In the genomic region with DNA sequence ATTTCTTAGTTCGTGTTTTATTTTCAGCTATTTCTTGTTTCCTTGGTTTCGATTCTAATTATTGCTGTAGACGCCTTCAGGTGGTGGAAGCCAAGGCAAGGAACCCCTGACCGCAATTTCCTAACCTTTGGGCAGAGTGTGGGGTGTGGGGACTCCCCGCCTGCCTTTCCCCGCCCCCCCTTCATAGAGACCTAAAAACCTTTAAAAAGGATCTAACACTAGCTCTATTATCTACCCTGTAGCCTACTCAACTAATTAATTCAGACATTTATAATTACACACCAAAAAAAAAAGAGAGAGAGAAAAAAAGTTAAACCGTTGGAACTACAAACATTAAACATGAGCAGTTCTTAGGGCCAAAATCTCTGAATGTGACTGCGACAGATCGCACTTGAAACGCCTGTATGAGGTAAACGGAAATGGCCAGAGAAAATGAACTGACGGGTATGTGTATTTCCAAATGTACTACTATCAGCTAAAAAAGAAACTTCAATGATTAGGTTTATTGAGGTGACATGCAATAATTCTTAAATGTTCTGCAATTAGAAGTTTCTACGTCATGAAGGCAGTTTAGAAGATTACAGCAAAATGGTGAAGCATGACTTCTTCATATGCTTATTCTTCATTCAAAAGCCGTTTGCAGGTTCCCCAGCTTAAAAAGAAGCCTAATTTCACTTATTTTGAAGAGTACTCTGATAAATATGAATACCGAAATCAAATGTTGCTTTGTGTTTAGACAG, we compare ENCODE assay signal across 8 cellular contexts. TPM values are rescaled to one million over a fixed set of nuclear protein-coding genes. Genes with fewer than 3 reads are reported as not detected.
A peak's percentile ranks its signal among the peaks of the same experiment; 100 is the strongest.
DNase-seq lines count a peak whose midpoint lies in the region; ATAC-seq and TF ChIP-seq lines count a peak whose summit lies in the region.

No MANE protein-coding gene starts in this region.

- DNase-seq in AG10803 (ENCODE audit: low read depth): no peak
- peak; percentile 56 for DNase-seq in activated CD8-positive, alpha-beta T cell treated with anti-CD3 and anti-CD28 coated beads, Interleukin-2, amount 10 ng/mL, durations not matched to agents 7 days and 5 days
- DNase-seq in psoas muscle: no peak
- no peak for DNase-seq in GDM1 (lab: John Stamatoyannopoulos, UW)
- DNase-seq in cerebellar cortex (ENCODE audit: low spot score): no peak

- H3K4me3 ChIP-seq in AG10803 (ENCODE audit: low read length): peak overlapping the region; percentile 86
- H3K4me3 ChIP-seq in psoas muscle: peak overlapping the region; percentile 82

- H3K9me3 Mint-ChIP-seq in activated CD8-positive, alpha-beta T cell treated with anti-CD3 and anti-CD28 coated beads, Interleukin-2, amount 10 ng/mL, durations not matched to agents 7 days and 5 days (ENCODE audit: insufficient read depth): no peaks in the 10 kb centered on the region

- intact Hi-C loops in psoas muscle (cut with DNase I): loop anchor here (1.0 to 5.0 kb wide), 3 partner anchors 18 to 684 kb away; partner anchors contain the start of gene FER (in 2 of the 2)

- peaks cover 53% of the 10 kb centered on the region for H3K27me3 Mint-ChIP-seq in activated CD8-positive, alpha-beta T cell treated with anti-CD3 and anti-CD28 coated beads, Interleukin-2, amount 10 ng/mL, durations not matched to agents 7 days and 5 days (ENCODE audit: low read depth)

- no peaks in the 10 kb centered on the region for H3K36me3 ChIP-seq in psoas muscle (ENCODE audit: insufficient read depth in 1 of 2, low read depth in 1 of 2)

- peak overlapping the region; percentile 87 for H3K27ac ChIP-seq in psoas muscle

- CTCF ChIA-PET in activated CD8-positive, alpha-beta T cell treated with anti-CD3 and anti-CD28 coated beads, Interleukin-2, amount 10 ng/mL, durations not matched to agents 7 days and 5 days (lab: Charles Lee): interaction anchor here (1.0 to 1.4 kb wide), 4 partner anchors 11 to 960 kb away, joined by 3 to 6 read pairs (median 5); no protein-coding TSS in a partner anchor

- peak overlapping the region; percentile 73 for H3K4me3 Mint-ChIP-seq in activated CD8-positive, alpha-beta T cell treated with anti-CD3 and anti-CD28 coated beads, Interleukin-2, amount 10 ng/mL, durations not matched to agents 7 days and 5 days

- H3K36me3 Mint-ChIP-seq in activated CD8-positive, alpha-beta T cell treated with anti-CD3 and anti-CD28 coated beads, Interleukin-2, amount 10 ng/mL, durations not matched to agents 7 days and 5 days (ENCODE audit: low read depth): no peaks in the 10 kb centered on the region

- H3K4me1 Mint-ChIP-seq in activated CD8-positive, alpha-beta T cell treated with anti-CD3 and anti-CD28 coated beads, Interleukin-2, amount 10 ng/mL, durations not matched to agents 7 days and 5 days (ENCODE audit: low read depth): peaks cover 17% of the 10 kb centered on the region

- ATAC-seq in GM19467 (IDR thresholded peaks at IDR 0.05; ENCODE audit: unreplicated experiment): peak; percentile 26
- peak; percentile 16 for ATAC-seq in HG03565 (IDR thresholded peaks at IDR 0.05; ENCODE audit: unreplicated experiment)
- ATAC-seq in activated CD8-positive, alpha-beta T cell treated with anti-CD3 and anti-CD28 coated beads, Interleukin-2, amount 10 ng/mL, durations not matched to agents 7 days and 5 days: peak; percentile 70
- peak; percentile 13 for ATAC-seq in esophagus mucosa
- ATAC-seq in psoas muscle: peak; percentile 33 to 51 (median 38)

- whole genome bisulfite sequencing in psoas muscle, 3 donors: 24 to 37% (median 27%) methylated on average over 15 of the region's 15 CpGs

- H3K27ac Mint-ChIP-seq in activated CD8-positive, alpha-beta T cell treated with anti-CD3 and anti-CD28 coated beads, Interleukin-2, amount 10 ng/mL, durations not matched to agents 7 days and 5 days: peak overlapping the region; percentile 5

- H3K4me1 ChIP-seq in psoas muscle: peaks cover 16% of the 10 kb centered on the region

- POLR2A ChIA-PET in activated CD8-positive, alpha-beta T cell treated with anti-CD3 and anti-CD28 coated beads, Interleukin-2, amount 10 ng/mL, durations not matched to agents 7 days and 5 days (lab: Charles Lee): interaction anchor here (0.6 kb wide), 1 partner anchor 27 kb away, joined by 3 read pairs; no protein-coding TSS in a partner anchor

- no peaks in the 10 kb centered on the region for H3K27me3 ChIP-seq in psoas muscle (ENCODE audit: insufficient read depth in 3 of 3, low read length in 2 of 3)

- TF ChIP-seq CTCF in AG10803 (conservative IDR thresholded peaks at IDR 0.05; ENCODE audit: low read length): no peak
- TF ChIP-seq CTCF in psoas muscle (IDR thresholded peaks at IDR 0.05): no peak

- no peaks in the 10 kb centered on the region for H3K9me3 ChIP-seq in psoas muscle

RNA-seq across cellular contexts. Expression of gene FER, which starts 19.0 kb away (rescaled TPM):
- total RNA-seq in activated CD8-positive, alpha-beta T cell treated with anti-CD3 and anti-CD28 coated beads, Interleukin-2, amount 10 ng/mL, durations not matched to agents 7 days and 5 days: 1 to 10 TPM; 5.9 to 8.0 TPM
- total RNA-seq in esophagus mucosa (20.4 TPM), psoas muscle (1 to 10 TPM; 4.6 to 7.6 (median 5.3) TPM)
- 1 to 10 TPM in 2 of 3 donors, under 1 TPM in 1; 0.66 to 3.2 (median 1.3) TPM for polyA plus RNA-seq in psoas muscle

Comparison
In these comparisons a context has a peak if more than half of its experiments do, and no peak if none do; other contexts are left out.
1. ATAC-seq: peak in every context shown above with its lines; median percentile 70 in activated CD8-positive, alpha-beta T cell treated with anti-CD3 and anti-CD28 coated beads, Interleukin-2, amount 10 ng/mL, durations not matched to agents 7 days and 5 days; 38 in psoas muscle; 26 in GM19467; 16 in HG03565; 13 in esophagus mucosa.